1 cellular context compared by ENCODE assay signal in the genomic region with DNA sequence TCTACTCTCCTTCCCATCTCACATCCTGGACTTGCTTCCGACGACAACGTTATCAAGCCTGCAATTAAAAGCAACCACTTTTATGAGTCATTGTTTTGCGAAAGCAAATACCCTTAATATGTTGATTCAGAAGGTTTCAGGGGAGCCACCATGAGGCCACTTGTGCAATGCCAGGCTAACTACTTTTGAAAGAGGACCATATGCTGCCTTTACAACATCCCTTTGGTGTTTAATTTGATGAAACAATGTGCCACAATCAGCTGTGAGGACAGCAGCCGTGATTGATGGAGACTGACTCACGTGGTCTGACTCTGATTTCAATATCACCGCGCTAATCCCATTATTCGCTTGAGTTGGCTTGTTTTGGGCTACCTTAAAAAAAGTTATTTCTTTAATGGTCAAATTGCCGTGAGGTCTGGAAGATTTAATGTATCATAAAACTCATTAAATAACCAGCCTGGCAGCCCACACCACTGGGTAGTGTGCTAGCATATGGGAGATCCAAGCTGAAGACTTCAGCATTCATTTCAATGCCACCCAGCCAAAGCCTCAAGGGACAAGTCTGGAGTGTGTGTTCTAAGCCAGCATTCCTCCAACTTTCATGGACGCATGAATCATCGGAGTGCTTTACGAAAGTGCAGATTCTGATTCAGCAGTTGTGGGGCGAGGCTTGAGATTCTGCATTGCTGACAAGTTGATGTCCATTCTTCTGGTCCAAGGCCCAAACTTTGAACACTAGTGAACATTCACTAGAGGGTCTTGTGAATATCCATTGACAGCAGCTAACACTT.
A peak's percentile ranks its signal among the peaks of the same experiment; 100 is the strongest.
TF ChIP-seq lines count a peak whose summit lies in the region.

No MANE protein-coding gene starts in this region.

TF ChIP-seq in HEK293, 187 proteins besides CTCF, POLR2A, EP300 and RAD21 (continued from another document and continues in another):
- TF ChIP-seq ZBTB6 (tag by site-specific recombination; IDR thresholded peaks at IDR 0.05): no peak
- no peak for TF ChIP-seq ZFHX2 (tag by site-specific recombination; conservative IDR thresholded peaks at IDR 0.05)
- TF ChIP-seq BCL6B (tag by site-specific recombination; IDR thresholded peaks at IDR 0.05): peak; percentile 72
- no peak for TF ChIP-seq HOXD13 (CRISPR knock-in tag; IDR thresholded peaks at IDR 0.05; ENCODE audit: borderline replicate concordance)
- no peak for TF ChIP-seq ZNF518A (tag by site-specific recombination; conservative IDR thresholded peaks at IDR 0.05; ENCODE audit: low read depth)
- no peak for TF ChIP-seq YY2 (tag by site-specific recombination; IDR thresholded peaks at IDR 0.05)
- TF ChIP-seq ZNF76 (tag by site-specific recombination; IDR thresholded peaks at IDR 0.05; ENCODE audit: borderline replicate concordance, low read depth): no peak
- TF ChIP-seq IKZF3 (tag by site-specific recombination; IDR thresholded peaks at IDR 0.05): no peak
- no peak for TF ChIP-seq ZNF837 (tag by site-specific recombination; IDR thresholded peaks at IDR 0.05)
- TF ChIP-seq ZNF148 (tag by site-specific recombination; IDR thresholded peaks at IDR 0.05; ENCODE audit: borderline replicate concordance): no peak
- peak; percentile 84 for TF ChIP-seq ZNF335 (tag by site-specific recombination; conservative IDR thresholded peaks at IDR 0.05)
- TF ChIP-seq, protein P1, sequence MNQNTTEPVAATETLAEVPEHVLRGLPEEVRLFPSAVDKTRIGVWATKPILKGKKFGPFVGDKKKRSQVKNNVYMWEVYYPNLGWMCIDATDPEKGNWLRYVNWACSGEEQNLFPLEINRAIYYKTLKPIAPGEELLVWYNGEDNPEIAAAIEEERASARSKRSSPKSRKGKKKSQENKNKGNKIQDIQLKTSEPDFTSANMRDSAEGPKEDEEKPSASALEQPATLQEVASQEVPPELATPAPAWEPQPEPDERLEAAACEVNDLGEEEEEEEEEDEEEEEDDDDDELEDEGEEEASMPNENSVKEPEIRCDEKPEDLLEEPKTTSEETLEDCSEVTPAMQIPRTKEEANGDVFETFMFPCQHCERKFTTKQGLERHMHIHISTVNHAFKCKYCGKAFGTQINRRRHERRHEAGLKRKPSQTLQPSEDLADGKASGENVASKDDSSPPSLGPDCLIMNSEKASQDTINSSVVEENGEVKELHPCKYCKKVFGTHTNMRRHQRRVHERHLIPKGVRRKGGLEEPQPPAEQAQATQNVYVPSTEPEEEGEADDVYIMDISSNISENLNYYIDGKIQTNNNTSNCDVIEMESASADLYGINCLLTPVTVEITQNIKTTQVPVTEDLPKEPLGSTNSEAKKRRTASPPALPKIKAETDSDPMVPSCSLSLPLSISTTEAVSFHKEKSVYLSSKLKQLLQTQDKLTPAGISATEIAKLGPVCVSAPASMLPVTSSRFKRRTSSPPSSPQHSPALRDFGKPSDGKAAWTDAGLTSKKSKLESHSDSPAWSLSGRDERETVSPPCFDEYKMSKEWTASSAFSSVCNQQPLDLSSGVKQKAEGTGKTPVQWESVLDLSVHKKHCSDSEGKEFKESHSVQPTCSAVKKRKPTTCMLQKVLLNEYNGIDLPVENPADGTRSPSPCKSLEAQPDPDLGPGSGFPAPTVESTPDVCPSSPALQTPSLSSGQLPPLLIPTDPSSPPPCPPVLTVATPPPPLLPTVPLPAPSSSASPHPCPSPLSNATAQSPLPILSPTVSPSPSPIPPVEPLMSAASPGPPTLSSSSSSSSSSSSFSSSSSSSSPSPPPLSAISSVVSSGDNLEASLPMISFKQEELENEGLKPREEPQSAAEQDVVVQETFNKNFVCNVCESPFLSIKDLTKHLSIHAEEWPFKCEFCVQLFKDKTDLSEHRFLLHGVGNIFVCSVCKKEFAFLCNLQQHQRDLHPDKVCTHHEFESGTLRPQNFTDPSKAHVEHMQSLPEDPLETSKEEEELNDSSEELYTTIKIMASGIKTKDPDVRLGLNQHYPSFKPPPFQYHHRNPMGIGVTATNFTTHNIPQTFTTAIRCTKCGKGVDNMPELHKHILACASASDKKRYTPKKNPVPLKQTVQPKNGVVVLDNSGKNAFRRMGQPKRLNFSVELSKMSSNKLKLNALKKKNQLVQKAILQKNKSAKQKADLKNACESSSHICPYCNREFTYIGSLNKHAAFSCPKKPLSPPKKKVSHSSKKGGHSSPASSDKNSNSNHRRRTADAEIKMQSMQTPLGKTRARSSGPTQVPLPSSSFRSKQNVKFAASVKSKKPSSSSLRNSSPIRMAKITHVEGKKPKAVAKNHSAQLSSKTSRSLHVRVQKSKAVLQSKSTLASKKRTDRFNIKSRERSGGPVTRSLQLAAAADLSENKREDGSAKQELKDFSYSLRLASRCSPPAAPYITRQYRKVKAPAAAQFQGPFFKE (tag by site-specific recombination; IDR thresholded peaks at IDR 0.05; ENCODE audit: borderline replicate concordance): no peak
- no peak for TF ChIP-seq ZNF514 (tag by site-specific recombination; IDR thresholded peaks at IDR 0.05)
- no peak for TF ChIP-seq ZBTB48 (tag by site-specific recombination; IDR thresholded peaks at IDR 0.05)
- TF ChIP-seq GLI2 (tag by site-specific recombination; IDR thresholded peaks at IDR 0.05; ENCODE audit: borderline replicate concordance, low read depth): peak; percentile 43; the same call in 1 of the 2 replicates
- no peak for TF ChIP-seq ZNF623 (tag by site-specific recombination; IDR thresholded peaks at IDR 0.05)
- TF ChIP-seq PBX3 (CRISPR knock-in tag; IDR thresholded peaks at IDR 0.05): no peak
- peak; percentile 94 for TF ChIP-seq ZNF184 (tag by site-specific recombination; IDR thresholded peaks at IDR 0.05)
- peak; percentile 90 for TF ChIP-seq ZSCAN23 (tag by site-specific recombination; IDR thresholded peaks at IDR 0.05)
- peak; percentile 70 for TF ChIP-seq ZNF580 (tag by site-specific recombination; IDR thresholded peaks at IDR 0.05)
- TF ChIP-seq ZNF404 (tag by site-specific recombination; IDR thresholded peaks at IDR 0.05): no peak
- no peak for TF ChIP-seq ZNF37A (tag by site-specific recombination; IDR thresholded peaks at IDR 0.05)
- TF ChIP-seq ZNF341 (tag by site-specific recombination; IDR thresholded peaks at IDR 0.05; ENCODE audit: low read depth): no peak
- no peak for TF ChIP-seq ZNF843 (tag by site-specific recombination; IDR thresholded peaks at IDR 0.05)
- TF ChIP-seq ZNF600 (tag by site-specific recombination; IDR thresholded peaks at IDR 0.05): peak; percentile 59; the same call in 1 of the 2 replicates
- TF ChIP-seq, protein P2, sequence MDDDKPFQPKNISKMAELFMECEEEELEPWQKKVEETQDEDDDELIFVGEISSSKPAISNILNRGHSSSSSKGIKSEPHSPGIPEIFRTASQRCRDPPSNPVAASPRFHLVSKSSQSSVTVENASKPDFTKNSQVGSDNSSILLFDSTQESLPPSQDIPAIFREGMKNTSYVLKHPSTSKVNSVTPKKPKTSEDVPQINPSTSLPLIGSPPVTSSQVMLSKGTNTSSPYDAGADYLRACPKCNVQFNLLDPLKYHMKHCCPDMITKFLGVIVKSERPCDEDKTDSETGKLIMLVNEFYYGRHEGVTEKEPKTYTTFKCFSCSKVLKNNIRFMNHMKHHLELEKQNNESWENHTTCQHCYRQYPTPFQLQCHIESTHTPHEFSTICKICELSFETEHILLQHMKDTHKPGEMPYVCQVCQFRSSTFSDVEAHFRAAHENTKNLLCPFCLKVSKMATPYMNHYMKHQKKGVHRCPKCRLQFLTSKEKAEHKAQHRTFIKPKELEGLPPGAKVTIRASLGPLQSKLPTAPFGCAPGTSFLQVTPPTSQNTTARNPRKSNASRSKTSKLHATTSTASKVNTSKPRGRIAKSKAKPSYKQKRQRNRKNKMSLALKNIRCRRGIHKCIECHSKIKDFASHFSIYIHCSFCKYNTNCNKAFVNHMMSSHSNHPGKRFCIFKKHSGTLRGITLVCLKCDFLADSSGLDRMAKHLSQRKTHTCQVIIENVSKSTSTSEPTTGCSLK (tag by site-specific recombination; IDR thresholded peaks at IDR 0.05): no peak
